22 cellular contexts compared by ENCODE assay signal in genomic region chr15:52717924-52718323, GRCh38.
"Had no signal": no experiment of that assay in that cellular context is flagged by ENCODE, and none has a peak within 500 bp of the region (broad histone marks: within the 10 kb centered on the region; RNA-seq: fewer than 3 reads in every experiment).

No MANE protein-coding gene starts in this region.

- H3K27me3 ChIP-seq: hepatocyte, left lung, pancreas, spleen, tibial nerve, uterus had no signal

- ATAC-seq: esophagus mucosa, left lung, pancreas, sciatic nerve, SK-N-SH treated with all-trans-retinoic acid at 6 μM for 48 hours had no signal

- H3K9me3 Mint-ChIP-seq: activated naive CD4-positive, alpha-beta T cell treated with anti-CD3 and anti-CD28 coated beads, Interleukin-2, amount 50 U/mL, for 24 hours; naive B cell had no signal

- H3K4me2 ChIP-seq: hepatocyte had no signal

- H3K27ac Mint-ChIP-seq: activated naive CD4-positive, alpha-beta T cell treated with anti-CD3 and anti-CD28 coated beads, Interleukin-2, amount 50 U/mL, for 24 hours had no signal

- H3K36me3 Mint-ChIP-seq: activated naive CD4-positive, alpha-beta T cell treated with anti-CD3 and anti-CD28 coated beads, Interleukin-2, amount 50 U/mL, for 24 hours; naive B cell had no signal

- H2AFZ ChIP-seq: hepatocyte had no signal

- FAIRE-seq: astrocyte, bronchial epithelial cell, keratinocyte, pancreas had no signal

- H3K36me3 ChIP-seq: left lung, pancreas, spleen, tibial nerve, uterus had no signal

- H3K4me3 ChIP-seq: hepatocyte, left lung, pancreas, spleen, tibial nerve, uterus had no signal

- H3K4me1 ChIP-seq: left lung, pancreas, spleen, tibial nerve, uterus had no signal

- H3K27ac ChIP-seq: hepatocyte, left lung, pancreas, spleen, tibial nerve, uterus had no signal

- H3K4me3 Mint-ChIP-seq: activated naive CD4-positive, alpha-beta T cell treated with anti-CD3 and anti-CD28 coated beads, Interleukin-2, amount 50 U/mL, for 24 hours; naive B cell had no signal

- H3K9me3 ChIP-seq: left lung, pancreas, spleen, tibial nerve, uterus had no signal

- H3K79me2 ChIP-seq: hepatocyte had no signal

- DNase-seq: activated CD4-positive, alpha-beta T cell treated with anti-CD3 and anti-CD28 coated beads, Interleukin-2, amount 50 U/mL, for 4 hours; activated gamma-delta T cell; cerebellar nuclear complex; cortex of kidney; effector CD8-positive, alpha-beta T cell; left lung; mammary epithelial cell; naive B cell; pancreas; spleen; stimulated activated naive CD4-positive, alpha-beta T cell; substantia nigra; uterus had no signal

- H3K27me3 Mint-ChIP-seq: activated naive CD4-positive, alpha-beta T cell treated with anti-CD3 and anti-CD28 coated beads, Interleukin-2, amount 50 U/mL, for 24 hours had no signal

- H3K4me1 Mint-ChIP-seq: activated naive CD4-positive, alpha-beta T cell treated with anti-CD3 and anti-CD28 coated beads, Interleukin-2, amount 50 U/mL, for 24 hours had no signal
